In genomic region chr6:167204059-167204348, GRCh38 we compare ENCODE assay signal across 17 cellular contexts. TPM values are rescaled to one million over a fixed set of nuclear protein-coding genes. Genes with fewer than 3 reads are reported as not detected.
A peak's percentile ranks its signal among the peaks of the same experiment; 100 is the strongest.
DNase-seq lines count a peak whose midpoint lies in the region; ATAC-seq and TF ChIP-seq lines count a peak whose summit lies in the region.
"Not testable (repeated sequence)": the region's sequence is repeated elsewhere in the genome, so short reads cannot be mapped to it uniquely, and the experiment has no call there.
"Had no signal": no experiment of that assay in that cellular context is flagged by ENCODE, and none has a peak within 500 bp of the region (broad histone marks: within the 10 kb centered on the region; RNA-seq: fewer than 3 reads in every experiment).

No MANE protein-coding gene starts in this region.

- H2BK12ac ChIP-seq in trophoblast cell (ENCODE audit: low read length): not testable (repeated sequence)

- no CpG with 5 or more reads among the region's 10 CpGs for WGBS in trophoblast cell (ENCODE audit: extremely low coverage, insufficient coverage, insufficient read length)

- not testable (repeated sequence) for H4K12ac ChIP-seq in trophoblast cell (ENCODE audit: low read depth, low read length)

- not testable (repeated sequence) for H3K27me3 ChIP-seq in Panc1 (ENCODE audit: control insufficient read depth, insufficient read depth, low read length); foreskin keratinocyte; trophoblast cell (ENCODE audit: insufficient read depth, low read length)

- H2AK5ac ChIP-seq in trophoblast cell (ENCODE audit: low read length): not testable (repeated sequence)

- H3K9ac ChIP-seq in trophoblast cell (ENCODE audit: low read length): not testable (repeated sequence)

- H3K79me1 ChIP-seq in trophoblast cell (ENCODE audit: low read length): not testable (repeated sequence)

- not testable (repeated sequence) for BruUV-seq in Panc1 (replicated peaks; lab: Mats Ljungman, UMichigan)

- H2AFZ ChIP-seq in trophoblast cell (ENCODE audit: insufficient read depth, low read length, poor library complexity): not testable (repeated sequence)

- H2BK5ac ChIP-seq in trophoblast cell (ENCODE audit: low read depth, low read length, poor library complexity): not testable (repeated sequence)

- DNase-seq in ELF-1 (ENCODE audit: low read depth, low spot score): peak; percentile 58
- DNase-seq in NCI-H2029 (lab: John Stamatoyannopoulos, UW): peak; percentile 51
- peak; percentile 20 for DNase-seq in Panc1 (ENCODE audit: low read depth, low spot score)
- peak; percentile 77 for DNase-seq in astrocyte of the hippocampus (ENCODE audit: low read depth, low spot score)
- not testable (repeated sequence) for DNase-seq in foreskin keratinocyte, left colon
- DNase-seq in trophoblast cell: peak; percentile 19 to 57

- not testable (repeated sequence) for TF ChIP-seq CTCF in Panc1 (IDR thresholded peaks at IDR 0.05); foreskin keratinocyte (conservative IDR thresholded peaks at IDR 0.05)

- H4K8ac ChIP-seq in trophoblast cell (ENCODE audit: low read depth, low read length): not testable (repeated sequence)

- not testable (repeated sequence) for H3K4ac ChIP-seq in trophoblast cell (ENCODE audit: low read depth, low read length)

- ATAC-seq in Panc1: peak; percentile 98
- peak; percentile 81 for ATAC-seq in foreskin keratinocyte
- ATAC-seq in left colon: peak; percentile 93

- not testable (repeated sequence) for H3K23ac ChIP-seq in trophoblast cell (ENCODE audit: low read length)

- H3K4me1 ChIP-seq in Panc1 (ENCODE audit: control insufficient read depth, insufficient read depth, low read length); foreskin keratinocyte; trophoblast cell (ENCODE audit: control insufficient read depth in 1 of 2, insufficient read depth in 2 of 2, low read length in 2 of 2): not testable (repeated sequence)

- not testable (repeated sequence) for H3K14ac ChIP-seq in trophoblast cell (ENCODE audit: low read length)

- H3K4me3 ChIP-seq in Panc1 (ENCODE audit: low read depth in 2 of 2, low read length in 2 of 2); trophoblast cell (ENCODE audit: low read depth, low read length): not testable (repeated sequence)

- H3K79me2 ChIP-seq in trophoblast cell (ENCODE audit: control insufficient read depth, insufficient read depth, low read length, poor library complexity): not testable (repeated sequence)

- intact Hi-C loops in Panc1 (cut with micrococcal nuclease; ENCODE audit: unreplicated experiment); left colon (cut with DNase I, micrococcal nuclease): not testable (repeated sequence)

- not testable (repeated sequence) for H3K27ac ChIP-seq in Panc1 (ENCODE audit: low read length); foreskin keratinocyte; trophoblast cell (ENCODE audit: low read depth, low read length)

- not testable (repeated sequence) for H3K36me3 ChIP-seq in Panc1 (ENCODE audit: control insufficient read depth, insufficient read depth, low read length); trophoblast cell (ENCODE audit: control insufficient read depth in 1 of 2, insufficient read depth in 2 of 2, low read length in 2 of 2)

- H2BK120ac ChIP-seq in trophoblast cell (ENCODE audit: insufficient read depth, low read length, poor library complexity): not testable (repeated sequence)

- POLR2A ChIA-PET in Panc1 (lab: Charles Lee): not testable (repeated sequence)

- CTCF ChIA-PET in Panc1 (lab: Charles Lee): interaction anchor here (0.6 kb wide), 1 partner anchor 14 kb away, joined by 12 read pairs; no protein-coding TSS in a partner anchor

- not testable (repeated sequence) for H3K18ac ChIP-seq in trophoblast cell (ENCODE audit: low read length)

- not testable (repeated sequence) for H4K91ac ChIP-seq in trophoblast cell (ENCODE audit: low read depth, low read length)

- H3K4me2 ChIP-seq in trophoblast cell (ENCODE audit: low read length): not testable (repeated sequence)

- in situ Hi-C loops in Panc1 (cut with HindIII; ENCODE audit: low pct_unique_long_range_greater_than_20kb, low sequenced_read_pairs): not testable (repeated sequence)

- H3K9me3 ChIP-seq in Panc1 (ENCODE audit: control insufficient read depth, insufficient read depth, low read depth, low read length); trophoblast cell (ENCODE audit: insufficient read depth, low read depth, low read length): not testable (repeated sequence)

RNA-seq across cellular contexts. Expression of gene GPR31, which starts 46.2 kb away (rescaled TPM):
- total RNA-seq in Panc1 (2021; ENCODE audit: unreplicated experiment): not detected
- polyA plus RNA-seq in Panc1 (2012; ENCODE audit: insufficient read length): not detected
- total RNA-seq in foreskin keratinocyte: not detected in 2 replicates
- not detected in 2 replicates for polyA plus RNA-seq in foreskin keratinocyte
- total RNA-seq in left colon: not detected
- not detected in 2 replicates for polyA plus RNA-seq in trophoblast cell (2013)
- total RNA-seq: activated CD8-positive, alpha-beta memory T cell treated with anti-CD3 and anti-CD28 coated beads, Interleukin-2, amount 10 ng/mL, durations not matched to agents 7 days and 5 days; activated naive CD4-positive, alpha-beta T cell treated with anti-CD3 and anti-CD28 coated beads for 36 hours; activated T-cell treated with anti-CD3 and anti-CD28 coated beads, Interleukin-2, amount 50 U/mL, for 72 hours; CD4-positive, alpha-beta memory T cell; dorsolateral prefrontal cortex; endothelial cell of umbilical vein; liver; mononuclear cell; WTC11 had no signal
- polyA plus RNA-seq: CD4-positive, alpha-beta memory T cell; endothelial cell of umbilical vein; liver; neural cell had no signal
